24 cellular contexts compared by ENCODE assay signal in the genomic region with DNA sequence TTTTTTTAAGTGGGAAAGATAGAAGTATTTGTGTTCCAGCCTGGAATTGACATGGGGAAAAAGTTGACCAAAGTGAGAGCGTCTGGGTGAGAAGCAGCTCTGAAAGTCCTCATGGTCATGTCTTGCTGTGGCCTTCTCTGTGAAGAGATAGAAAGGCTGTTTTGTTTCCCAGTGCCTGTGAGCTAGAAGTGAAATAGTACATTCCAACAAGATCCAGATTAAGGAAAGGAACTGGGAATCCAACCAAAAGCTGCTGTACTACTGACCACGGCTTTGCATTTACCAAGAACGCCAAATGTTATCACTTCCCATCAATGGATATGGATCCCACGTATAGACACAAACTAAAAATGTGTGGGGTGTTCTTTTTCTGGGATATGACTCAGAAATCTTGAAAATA. TPM values are rescaled to one million over a fixed set of nuclear protein-coding genes. Genes with fewer than 3 reads are reported as not detected.
A peak's percentile ranks its signal among the peaks of the same experiment; 100 is the strongest.
DNase-seq lines count a peak whose midpoint lies in the region; ATAC-seq, FAIRE-seq and TF ChIP-seq lines count a peak whose summit lies in the region.
"Had no signal": no experiment of that assay in that cellular context is flagged by ENCODE, and none has a peak within 500 bp of the region (broad histone marks: within the 10 kb centered on the region; RNA-seq: fewer than 3 reads in every experiment).

No MANE protein-coding gene starts in this region.

- no peak overlapping the region for H4K91ac ChIP-seq in H1 (replicated peaks; ENCODE audit: insufficient read length, low read length)

- H3K36me3 ChIP-seq in H1 (ENCODE audit: control insufficient read depth in 2 of 4, insufficient read depth in 4 of 4, low read length in 3 of 4) (no peaks in the 10 kb centered on the region), keratinocyte (ENCODE audit: control insufficient read depth in 2 of 2, extremely low read depth in 1 of 2, insufficient read depth in 2 of 2, low read length in 2 of 2) (no peaks in the 10 kb centered on the region), gastrocnemius medialis (no peaks in the 10 kb centered on the region)
- H3K36me3 ChIP-seq: MG63 had no signal

- no peaks in the 10 kb centered on the region for H3K9me1 ChIP-seq in keratinocyte (ENCODE audit: control insufficient read depth, extremely low read depth, insufficient read depth, low read length)

- POLR2A ChIA-PET in H1 (lab: Charles Lee; ENCODE audit: partially characterized antibody): interaction anchor here (0.7 kb wide), 1 partner anchor 64 kb away, joined by 4 read pairs; no protein-coding TSS in a partner anchor

- no peak overlapping the region for H2BK120ac ChIP-seq in H1 (replicated peaks; ENCODE audit: low read depth, low read length)

- no peak overlapping the region for H2BK12ac ChIP-seq in H1 (ENCODE audit: low read depth, low read length)

- TF ChIP-seq EP300 in H1 (IDR thresholded peaks at IDR 0.05; ENCODE audit: borderline replicate concordance in 1 of 2, low read depth in 2 of 2, low read length in 2 of 2): no peak

- H3K9me3 ChIP-seq in H1 (ENCODE audit: insufficient read depth in 2 of 2, low read depth in 1 of 2, low read length in 1 of 2) (no peaks in the 10 kb centered on the region), keratinocyte (ENCODE audit: control insufficient read depth, low read depth, low read length) (no peaks in the 10 kb centered on the region), gastrocnemius medialis (no peaks in the 10 kb centered on the region)
- H3K9me3 ChIP-seq: A549, Caco-2, MG63 had no signal

- H3K18ac ChIP-seq in H1 (ENCODE audit: extremely low read depth, low read length): no peak overlapping the region

- H3K56ac ChIP-seq in H1 (replicated peaks; ENCODE audit: insufficient read length, low read depth, low read length): no peak overlapping the region

- H3K27ac ChIP-seq in H1 (ENCODE audit: low read depth, low read length) (no peak overlapping the region), keratinocyte (ENCODE audit: control insufficient read depth, insufficient read depth, low read length) (no peak overlapping the region), gastrocnemius medialis (no peak overlapping the region)
- H3K27ac ChIP-seq: A549, C4-2B had no signal

- no peak overlapping the region for H2BK20ac ChIP-seq in H1 (ENCODE audit: low read length)

- intact Hi-C loops in gastrocnemius medialis (cut with DNase I; ENCODE audit: low total_unique reads): no loop called here

- ATAC-seq in gastrocnemius medialis: no peak
- ATAC-seq in GM18502 (IDR thresholded peaks at IDR 0.05; ENCODE audit: poor library complexity, unreplicated experiment): no peak
- ATAC-seq: A549; CD8-positive, alpha-beta T cell; Panc1 had no signal

- H3K4me1 ChIP-seq in H1 (replicated peaks in 1 of 4; ENCODE audit: control insufficient read depth in 3 of 4, insufficient read depth in 4 of 4, low read length in 3 of 4) (peaks cover 0 to 4% (median 1%) of the 10 kb centered on the region in 4 experiments; a peak in 3 of 7 replicates), keratinocyte (ENCODE audit: control insufficient read depth, extremely low read depth, insufficient read depth, low read length) (peaks cover 9% of the 10 kb centered on the region), gastrocnemius medialis (no peaks in the 10 kb centered on the region)
- H3K4me1 ChIP-seq: A549, Caco-2 had no signal

- no peak for TF ChIP-seq CTCF in H1 (IDR thresholded peaks at IDR 0.05; ENCODE audit: control extremely low read depth in 1 of 3, insufficient read depth in 1 of 3, low read depth in 1 of 3, low read length in 3 of 3)
- TF ChIP-seq CTCF in keratinocyte (optimal IDR thresholded peaks at IDR 0.05 in 1 of 3, IDR thresholded peaks at IDR 0.05 in 1 of 3, conservative IDR thresholded peaks at IDR 0.05 in 1 of 3; ENCODE audit: extremely low read depth in 1 of 3, insufficient read depth in 2 of 3, low read length in 3 of 3): no peak
- no peak for TF ChIP-seq CTCF in gastrocnemius medialis (IDR thresholded peaks at IDR 0.05 in 4 of 5, conservative IDR thresholded peaks at IDR 0.05 in 1 of 5)
- TF ChIP-seq CTCF in GM10266 (IDR thresholded peaks at IDR 0.05; ENCODE audit: control insufficient read depth, insufficient read depth, low read depth, missing control alignments): no peak
- TF ChIP-seq CTCF in GM13976 (IDR thresholded peaks at IDR 0.05; ENCODE audit: borderline replicate concordance, control extremely low read depth, extremely low read depth, insufficient read depth, missing control alignments): no peak

- no peaks in the 10 kb centered on the region; the same call in 1 of the 2 replicates for H3K79me1 ChIP-seq in H1 (ENCODE audit: low read depth, low read length)

- H4K5ac ChIP-seq in H1 (ENCODE audit: insufficient read length, low read depth, low read length): no peak overlapping the region

- H2BK5ac ChIP-seq in H1 (ENCODE audit: low read depth, low read length): no peak overlapping the region

- dilution Hi-C loops in keratinocyte (cut with MboI; ENCODE audit: extremely low pct_ligation_motif_present, low sequenced_read_pairs): no loop called here

- DNase-seq in RPMI7951 (ENCODE audit: low read depth): peak; percentile 19
- DNase-seq in H1 (ENCODE audit: low read depth in 1 of 2, low spot score in 2 of 2): no peak
- no peak for DNase-seq in keratinocyte (ENCODE audit: low read depth, low spot score)
- no peak for DNase-seq in gastrocnemius medialis
- no peak for DNase-seq in GM10266 (ENCODE audit: extremely low spot score)
- DNase-seq in GM13976 (ENCODE audit: low spot score): no peak
- DNase-seq: Caco-2; CD8-positive, alpha-beta T cell; EL; GDM1; KG1; MG63; NCI-H1417; NCI-H1694; NCI-H2029 treated with DMSO at 0.1 percent for 48 hours; NCI-H2227 treated with DMSO at 0.1 percent for 48 hours; NCI-H526 treated with DMSO at 0.1 percent for 48 hours; SHP77 treated with DMSO at 0.1 percent for 48 hours had no signal

- 94% methylated on average over 4 of the region's 4 CpGs; no CpG with 5 or more reads in 1 of the 2 experiments for WGBS in H1 (ENCODE audit: extremely low coverage in 1 of 2, insufficient coverage in 1 of 2, insufficient read length in 1 of 2, insufficient replicate concordance in 2 of 2, low coverage in 1 of 2, low lambda C conversion rate in 2 of 2, missing lambda C conversion rate in 1 of 2), 2 experiments

- no peak overlapping the region for H4K8ac ChIP-seq in H1 (ENCODE audit: extremely low read depth, insufficient read depth, low read length)

- no peak overlapping the region for H2BK15ac ChIP-seq in H1 (ENCODE audit: low read length)

- in situ Hi-C loops in gastrocnemius medialis (cut with MboI; ENCODE audit: low sequenced_read_pairs in 4 of 4) (no loop called here), GM13976 (cut with MboI; ENCODE audit: low sequenced_read_pairs, unreplicated experiment) (no loop called here)

- H3K23me2 ChIP-seq in H1 (ENCODE audit: low read depth, low read length): no peaks in the 10 kb centered on the region

- no peaks in the 10 kb centered on the region for H3K27me3 ChIP-seq in H1 (replicated peaks in 1 of 4; ENCODE audit: control insufficient read depth in 3 of 4, extremely low read depth in 1 of 4, insufficient read depth in 3 of 4, low read length in 3 of 4)
- no peaks in the 10 kb centered on the region for H3K27me3 ChIP-seq in keratinocyte (ENCODE audit: control insufficient read depth, extremely low read depth, insufficient read depth, low read length)
- no peaks in the 10 kb centered on the region for H3K27me3 ChIP-seq in gastrocnemius medialis
- H3K27me3 ChIP-seq: MG63 had no signal

- FAIRE-seq in H1 (lab: Jason Lieb, UNC): no peak
- FAIRE-seq in keratinocyte (lab: Jason Lieb, UNC): peak; percentile 41
- FAIRE-seq: A549, GM12891 had no signal

- H2AFZ ChIP-seq in H1 (ENCODE audit: low read length) (no peak overlapping the region), keratinocyte (ENCODE audit: control insufficient read depth, low read length) (no peak overlapping the region)

- H3K4me2 ChIP-seq in H1 (ENCODE audit: insufficient read depth in 1 of 2, low read depth in 2 of 2, low read length in 2 of 2) (no peak overlapping the region), keratinocyte (ENCODE audit: control insufficient read depth, extremely low read depth, insufficient read depth, low read depth, low read length) (no peak overlapping the region)
- H3K4me2 ChIP-seq: A549 had no signal

- H3K9ac ChIP-seq in H1 (replicated peaks in 1 of 4; ENCODE audit: extremely low read depth in 1 of 4, low read depth in 3 of 4, low read length in 3 of 4) (no peak overlapping the region), keratinocyte (ENCODE audit: control insufficient read depth, extremely low read depth, insufficient read depth, low read length) (no peak overlapping the region)

- H2AK5ac ChIP-seq in H1 (ENCODE audit: low read depth, low read length): 0 out of 2 replicates have a peak overlapping the region, but pooled peaks have one; percentile 16

- no peak overlapping the region for H3K14ac ChIP-seq in H1 (ENCODE audit: insufficient read length)

- TF ChIP-seq POLR2A in H1 (IDR thresholded peaks at IDR 0.05; ENCODE audit: control extremely low read depth in 1 of 2, low read depth in 2 of 2, low read length in 2 of 2): no peak
- TF ChIP-seq POLR2A in gastrocnemius medialis (IDR thresholded peaks at IDR 0.05): no peak

- H3K4ac ChIP-seq in H1 (replicated peaks; ENCODE audit: insufficient read length, low read depth, low read length): no peak overlapping the region

- no peak overlapping the region for H3K4me3 ChIP-seq in H1 (ENCODE audit: extremely low read depth in 1 of 4, insufficient read depth in 2 of 4, low read depth in 3 of 4, low read length in 4 of 4)
- H3K4me3 ChIP-seq in keratinocyte (ENCODE audit: control insufficient read depth in 2 of 3, extremely low read depth in 1 of 3, insufficient read depth in 2 of 3, low read depth in 1 of 3, low read length in 3 of 3): no peak overlapping the region
- no peak overlapping the region for H3K4me3 ChIP-seq in gastrocnemius medialis
- H3K4me3 ChIP-seq: A549, MG63 had no signal

- H4K20me1 ChIP-seq in H1 (replicated peaks in 1 of 2; ENCODE audit: control insufficient read depth in 1 of 2, insufficient read depth in 2 of 2, low read length in 2 of 2): no peaks in the 10 kb centered on the region
- no peaks in the 10 kb centered on the region for H4K20me1 ChIP-seq in keratinocyte (ENCODE audit: control insufficient read depth, extremely low read depth, insufficient read depth, low read length)

- H3K23ac ChIP-seq in H1 (ENCODE audit: insufficient read length): no peak overlapping the region

- CTCF ChIA-PET in H1 (lab: Charles Lee; ENCODE audit: partially characterized antibody): no interaction called here

- no peaks in the 10 kb centered on the region for H3K79me2 ChIP-seq in H1 (ENCODE audit: control insufficient read depth in 1 of 2, insufficient read depth in 2 of 2, low read length in 2 of 2)
- no peaks in the 10 kb centered on the region for H3K79me2 ChIP-seq in keratinocyte (ENCODE audit: control insufficient read depth, insufficient read depth, low read length)

- no peak for TF ChIP-seq RAD21 in H1 (IDR thresholded peaks at IDR 0.05 in 1 of 2, conservative IDR thresholded peaks at IDR 0.05 in 1 of 2; ENCODE audit: low read depth in 2 of 2, low read length in 2 of 2)

RNA-seq across cellular contexts. Expression of gene TENM3, which starts 51.2 kb away (rescaled TPM):
- 18.2 and 20.1 TPM in 2 replicates for total RNA-seq in RPMI7951 (2014; rRNA removed; shearing (Covaris generic))
- total RNA-seq in H1 (2021; fragmentation: NEBNext Ultra II Directional; extraction: Animal tissue kit (Norgen Biotek cat#: 25700)): 67.0 and 69.3 TPM in 2 replicates
- polyA plus RNA-seq in H1 (2011; rRNA removed) (36.9 and 53.4 TPM in 2 replicates), keratinocyte (17.0 to 20.9 TPM (median 18.8 TPM) in 3 replicates)
- 40.7 TPM for polyA plus RNA-seq in H1 (2011; cell fraction: cytosol; rRNA removed)
- polyA plus RNA-seq in H1 (2011; cell fraction: nucleus; rRNA removed): 118 TPM
- 26.3 to 39.5 TPM (median 35.6 TPM) in 4 replicates for polyA plus RNA-seq in H1 (2012, experiment 1 of 2)
- polyA plus RNA-seq in H1 (2012, experiment 2 of 2): 1.8 TPM
- polyA plus RNA-seq in H1 (2013, experiment 1 of 2): 79.4 TPM
- 74.1 TPM for polyA plus RNA-seq in H1 (2013, experiment 2 of 2)
- polyA minus RNA-seq in H1 (2011; rRNA and poly(A)+ RNA removed): 187 and 223 TPM in 2 replicates
- 110 TPM for polyA minus RNA-seq in H1 (2011; cell fraction: cytosol; rRNA and poly(A)+ RNA removed)
- 335 TPM for polyA minus RNA-seq in H1 (2011; cell fraction: nucleus; rRNA and poly(A)+ RNA removed)
- 8.8 TPM for polyA plus RNA-seq in keratinocyte (2011; ENCODE audit: low read depth)
- 3.9 and 4.9 TPM in 2 replicates for polyA plus RNA-seq in keratinocyte (2011; cell fraction: cytosol; rRNA removed)
- 25.4 and 26.5 TPM in 2 replicates for polyA plus RNA-seq in keratinocyte (2011; cell fraction: nucleus; rRNA removed)
- 4.9 and 19.5 TPM in 2 replicates for polyA plus RNA-seq in keratinocyte (2012; ENCODE audit: low replicate concordance)
- 51.9 to 65.0 TPM (median 63.1 TPM) in 3 replicates for polyA minus RNA-seq in keratinocyte
- polyA minus RNA-seq in keratinocyte (2011; cell fraction: cytosol; rRNA and poly(A)+ RNA removed): 10.2 TPM
- 111 and 165 TPM in 2 replicates for polyA minus RNA-seq in keratinocyte (2011; cell fraction: nucleus; rRNA and poly(A)+ RNA removed)
- 10 to 100 TPM in 3 of 4 donors, 1 to 10 TPM in 1; 8.3 to 16.2 (median 12.3) TPM for total RNA-seq in gastrocnemius medialis
- total RNA-seq: CD8-positive, alpha-beta T cell; OCI-LY7 had no signal
